ENCODE assay signal across 10 cellular contexts in the genomic region with DNA sequence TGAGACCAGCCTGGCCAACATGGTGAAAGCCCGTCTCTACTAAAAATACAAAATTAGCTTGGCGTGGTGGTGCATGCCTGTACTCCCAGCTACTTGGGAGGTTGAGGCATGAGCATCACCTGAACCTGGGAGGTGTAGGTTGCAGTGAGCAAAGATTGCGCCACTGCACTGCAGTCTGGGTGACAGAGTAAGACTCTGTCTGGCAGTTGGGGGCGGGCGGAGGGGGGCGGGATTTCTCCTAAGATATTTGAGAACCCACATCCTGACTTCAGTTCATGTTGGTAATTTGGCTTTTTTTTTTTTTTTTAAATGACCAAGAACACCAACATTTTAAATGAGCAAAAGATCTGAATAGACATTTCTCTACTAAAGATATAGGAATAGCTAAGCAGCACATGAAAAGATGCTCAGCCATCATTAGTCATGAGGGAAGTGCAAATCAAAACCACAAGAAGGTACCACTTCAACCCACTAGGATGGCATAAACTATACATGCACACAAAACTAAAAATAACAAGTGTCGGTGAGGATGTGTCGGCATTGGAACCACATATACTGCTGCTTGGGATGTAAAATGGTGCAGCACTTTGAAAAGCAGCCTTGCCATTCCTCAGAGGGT.
DNase-seq lines count a peak whose midpoint lies in the region; ATAC-seq and TF ChIP-seq lines count a peak whose summit lies in the region.
"Had no signal": no experiment of that assay in that cellular context is flagged by ENCODE, and none has a peak within 500 bp of the region (broad histone marks: within the 10 kb centered on the region; RNA-seq: fewer than 3 reads in every experiment).

No MANE protein-coding gene starts in this region.

- H3K9me3 Mint-ChIP-seq in CD4-positive, alpha-beta memory T cell: no peaks in the 10 kb centered on the region
- no peaks in the 10 kb centered on the region for H3K9me3 Mint-ChIP-seq in activated naive CD4-positive, alpha-beta T cell treated with anti-CD3 and anti-CD28 coated beads, Interleukin-2, amount 50 U/mL, for 72 hours

- H3K27ac ChIP-seq in CD4-positive, alpha-beta memory T cell (ENCODE audit: low read depth, low read length): peak overlapping the region; percentile 79
- H3K27ac ChIP-seq in heart left ventricle: no peak overlapping the region

- peak overlapping the region in 1 of 2 donors; percentile 94 for H3K4me3 ChIP-seq in CD4-positive, alpha-beta memory T cell (ENCODE audit: low read length in 2 of 2)
- H3K4me3 ChIP-seq in heart left ventricle: peak overlapping the region in 1 of 12 donors; percentile 47

- H3K9me3 ChIP-seq in CD4-positive, alpha-beta memory T cell (ENCODE audit: control insufficient read depth in 1 of 2, low read length in 2 of 2): no peaks in the 10 kb centered on the region
- H3K9me3 ChIP-seq in heart left ventricle: no peaks in the 10 kb centered on the region

- no peaks in the 10 kb centered on the region for H3K27me3 Mint-ChIP-seq in CD4-positive, alpha-beta memory T cell

- 89 to 95% (median 92%) methylated on average over 8 of the region's 8 CpGs for WGBS in heart left ventricle, 4 donors

- CTCF ChIA-PET in CD4-positive, alpha-beta memory T cell (lab: Charles Lee; ENCODE audit: partially characterized antibody): interaction anchor here (1.6 to 3.2 kb wide), 2 partner anchors 39 to 108 kb away, joined by 10 to 24 read pairs; no protein-coding TSS in a partner anchor

- H3K27me3 ChIP-seq in CD4-positive, alpha-beta memory T cell (ENCODE audit: insufficient read depth, low read length): no peaks in the 10 kb centered on the region
- H3K27me3 ChIP-seq in heart left ventricle: no peaks in the 10 kb centered on the region

- ATAC-seq in activated naive CD4-positive, alpha-beta T cell treated with anti-CD3 and anti-CD28 coated beads, Interleukin-2, amount 50 U/mL, for 72 hours: peak; percentile 77 to 83
- no peak for ATAC-seq in heart left ventricle
- ATAC-seq in HG03342 (IDR thresholded peaks at IDR 0.05; ENCODE audit: unreplicated experiment): no peak
- ATAC-seq: left ventricle myocardium superior had no signal

- peaks cover 37 to 57% of the 10 kb centered on the region in 2 donors for H3K36me3 Mint-ChIP-seq in CD4-positive, alpha-beta memory T cell
- H3K36me3 Mint-ChIP-seq in activated naive CD4-positive, alpha-beta T cell treated with anti-CD3 and anti-CD28 coated beads, Interleukin-2, amount 50 U/mL, for 72 hours: peaks cover 31 to 64% of the 10 kb centered on the region in 2 donors

- H3K4me1 ChIP-seq in CD4-positive, alpha-beta memory T cell (ENCODE audit: insufficient read depth, low read length): peaks cover 25% of the 10 kb centered on the region
- H3K4me1 ChIP-seq in heart left ventricle: peaks cover 0 to 21% (median 8%) of the 10 kb centered on the region in 12 donors

- no peak for TF ChIP-seq CTCF in heart left ventricle (IDR thresholded peaks at IDR 0.05)

- H3K27ac Mint-ChIP-seq in CD4-positive, alpha-beta memory T cell: peak overlapping the region; percentile 94 to 98 (median 97)
- H3K27ac Mint-ChIP-seq in activated naive CD4-positive, alpha-beta T cell treated with anti-CD3 and anti-CD28 coated beads, Interleukin-2, amount 50 U/mL, for 72 hours: peak overlapping the region; percentile 89 to 99

- peak overlapping the region; percentile 92 to 97 (median 96) for H3K4me3 Mint-ChIP-seq in CD4-positive, alpha-beta memory T cell

- no peak for TF ChIP-seq POLR2A in heart left ventricle (IDR thresholded peaks at IDR 0.05)

- peaks cover 18% of the 10 kb centered on the region for H3K36me3 ChIP-seq in CD4-positive, alpha-beta memory T cell (ENCODE audit: insufficient read depth, low read length)
- peaks cover 0 to 60% (median 48%) of the 10 kb centered on the region in 9 donors for H3K36me3 ChIP-seq in heart left ventricle

- POLR2A ChIA-PET in CD4-positive, alpha-beta memory T cell (lab: Charles Lee; ENCODE audit: partially characterized antibody): interaction anchor here (0.9 to 4.1 kb wide), 8 partner anchors 9 to 115 kb away, joined by 4 to 39 read pairs (median 5); partner anchors contain the start of gene ARL6IP5

- peaks cover 25 to 56% (median 41%) of the 10 kb centered on the region in 4 donors for H3K4me1 Mint-ChIP-seq in CD4-positive, alpha-beta memory T cell

- DNase-seq in CD4-positive, alpha-beta memory T cell: peak; percentile 63 to 86 (median 67)
- peak; percentile 78 for DNase-seq in activated CD4-positive, alpha-beta T cell treated with anti-CD3 and anti-CD28 coated beads, Interleukin-2, amount 50 U/mL, for 4 hours
- DNase-seq in activated naive CD4-positive, alpha-beta T cell treated with anti-CD3 and anti-CD28 coated beads, Interleukin-2, amount 50 U/mL, for 72 hours (ENCODE audit: low spot score in 2 of 2): no peak
- peak; percentile 54 to 57 for DNase-seq in stimulated activated CD4-positive, alpha-beta T cell treated with anti-CD3 and anti-CD28 coated beads, Interleukin-15, amount 100 ng/mL, for 48 hours (ENCODE audit: low read depth in 2 of 2)
- DNase-seq in heart left ventricle: no peak
- no peak for DNase-seq in putamen (ENCODE audit: low spot score)
- DNase-seq in NCI-H187 treated with DMSO at 0.1 percent for 48 hours (lab: John Stamatoyannopoulos, UW): no peak
- DNase-seq: aorta, left ventricle myocardium superior had no signal

- intact Hi-C loops in CD4-positive, alpha-beta memory T cell (cut with micrococcal nuclease): loop anchor here (1.0 to 2.0 kb wide), 4 partner anchors 38 to 145 kb away; partner anchors contain the start of gene TMF1
- intact Hi-C loops in heart left ventricle (cut with DNase I): no loop called here

Comparison
In these comparisons a context has a peak if more than half of its experiments do, and no peak if none do; other contexts are left out.
1. DNase-seq: peak in CD4-positive, alpha-beta memory T cell (5 of 5), activated CD4-positive, alpha-beta T cell treated with anti-CD3 and anti-CD28 coated beads, Interleukin-2, amount 50 U/mL, for 4 hours (2 of 2) and stimulated activated CD4-positive, alpha-beta T cell treated with anti-CD3 and anti-CD28 coated beads, Interleukin-15, amount 100 ng/mL, for 48 hours (2 of 2); none in activated naive CD4-positive, alpha-beta T cell treated with anti-CD3 and anti-CD28 coated beads, Interleukin-2, amount 50 U/mL, for 72 hours (0 of 2), heart left ventricle (0 of 5), putamen (single experiment) and NCI-H187 treated with DMSO at 0.1 percent for 48 hours (single experiment).
2. ATAC-seq: peak in activated naive CD4-positive, alpha-beta T cell treated with anti-CD3 and anti-CD28 coated beads, Interleukin-2, amount 50 U/mL, for 72 hours (2 of 2); none in heart left ventricle (0 of 4) and HG03342 (single experiment).